ENCODE assay signal across 31 cellular contexts in genomic region chr10:127743205-127743604, GRCh38.
"Had no signal": no experiment of that assay in that cellular context is flagged by ENCODE, and none has a peak within 500 bp of the region (broad histone marks: within the 10 kb centered on the region; RNA-seq: fewer than 3 reads in every experiment).

No MANE protein-coding gene starts in this region.

- H3K4me2 ChIP-seq: KMS-11, PC-9, SK-N-SH had no signal

- H3K27me3 ChIP-seq: SJCRH30 had no signal

- H3K4me3 ChIP-seq: PC-9, SJCRH30 had no signal

- H3K4me1 ChIP-seq: SJCRH30 had no signal

- H3K9me2 ChIP-seq: SK-N-SH had no signal

- H3K9me3 ChIP-seq: SJCRH30, SK-N-SH had no signal

- H3K36me3 ChIP-seq: SJCRH30 had no signal

- H3K9ac ChIP-seq: KMS-11, SK-N-SH had no signal

- DNase-seq: Karpas-422, KBM-7, NCI-H1092, NCI-H1105 treated with DMSO at 0.1 percent for 48 hours, NCI-H1417, NCI-H1436, NCI-H146, NCI-H1694, NCI-H187, NCI-H1930, NCI-H2029 treated with DMSO at 0.1 percent for 48 hours, NCI-H2081 treated with DMSO at 0.1 percent for 48 hours, NCI-H2107, NCI-H226, NCI-H446 treated with DMSO at 0.1 percent for 48 hours, NCI-H510A, NCI-H526, NCI-H69, NCI-H748 treated with DMSO at 0.1 percent for 48 hours, NCI-H82, PC-9, SHP77, SIG-M5, SJCRH30, SK-N-SH, SW 1271, T-helper 1 cell had no signal

- ATAC-seq: Panc1, Right ventricle myocardium inferior had no signal

- H3K27ac ChIP-seq: KMS-11, PC-9, RWPE1, SJCRH30 had no signal

- H2AFZ ChIP-seq: PC-9 had no signal
